Comparison of ENCODE assay signal across 8 cellular contexts in genomic region chr11:86202013-86202336, GRCh38. TPM values are rescaled to one million over a fixed set of nuclear protein-coding genes. Genes with fewer than 3 reads are reported as not detected.
A peak's percentile ranks its signal among the peaks of the same experiment; 100 is the strongest.
DNase-seq lines count a peak whose midpoint lies in the region; ATAC-seq, FAIRE-seq and TF ChIP-seq lines count a peak whose summit lies in the region.

No MANE protein-coding gene starts in this region.

- no peaks in the 10 kb centered on the region for H3K9me3 ChIP-seq in astrocyte (ENCODE audit: insufficient read depth, low read depth, low read length)
- H3K9me3 ChIP-seq in neural cell (ENCODE audit: low read length) = no peaks in the 10 kb centered on the region

- peak overlapping the region; percentile 39 for H3K9ac ChIP-seq in astrocyte (ENCODE audit: low read length)
- H3K9ac ChIP-seq in neural cell (ENCODE audit: low read length) = no peak overlapping the region

- H3K27me3 ChIP-seq in astrocyte (ENCODE audit: insufficient read depth, low read length) (no peaks in the 10 kb centered on the region), neural cell (ENCODE audit: insufficient read depth, low read depth, low read length) (no peaks in the 10 kb centered on the region)

- H3F3A ChIP-seq in neural cell (ENCODE audit: insufficient read depth, low read length, poor library complexity, severe bottlenecking) = no peaks in the 10 kb centered on the region

- no peak overlapping the region for H3K27ac ChIP-seq in astrocyte (ENCODE audit: low read depth, low read length)
- H3K27ac ChIP-seq in neural cell (ENCODE audit: low read length) = no peak overlapping the region

- H3K27me3 Mint-ChIP-seq in astrocyte (ENCODE audit: low read depth, unreplicated experiment) = peaks cover 2% of the 10 kb centered on the region

- H3K4me2 ChIP-seq in astrocyte (ENCODE audit: low read length) = peak overlapping the region; percentile 75
- no peak overlapping the region for H3K4me2 ChIP-seq in neural cell (ENCODE audit: low read length)

- H3K36me3 Mint-ChIP-seq in astrocyte (ENCODE audit: low read depth, unreplicated experiment) = peaks cover 3% of the 10 kb centered on the region

- H4K20me1 ChIP-seq in astrocyte (ENCODE audit: insufficient read depth, low read length) = no peaks in the 10 kb centered on the region
- no peaks in the 10 kb centered on the region for H4K20me1 ChIP-seq in neural cell (ENCODE audit: insufficient read depth)

- no peak for FAIRE-seq in astrocyte (lab: Jason Lieb, UNC)

- H3K9me3 Mint-ChIP-seq in astrocyte (ENCODE audit: unreplicated experiment) = peaks cover 3% of the 10 kb centered on the region

- TF ChIP-seq RAD21 in neural cell (conservative IDR thresholded peaks at IDR 0.05) = no peak

- peak overlapping the region; percentile 67 for H2AFZ ChIP-seq in astrocyte (ENCODE audit: low read depth, low read length)
- H2AFZ ChIP-seq in neural cell (ENCODE audit: low read depth, low read length) = no peak overlapping the region

- no peak for DNase-seq in astrocyte (ENCODE audit: low read depth)
- DNase-seq in dedifferentiated amniotic fluid mesenchymal stem cell (ENCODE audit: extremely low spot score) = no peak
- no peak for DNase-seq in nucleus accumbens (lab: John Stamatoyannopoulos, UW)
- DNase-seq in C1 segment of cervical spinal cord (lab: John Stamatoyannopoulos, UW) = no peak
- DNase-seq in NCI-H2171 treated with DMSO at 0.1 percent for 48 hours (lab: John Stamatoyannopoulos, UW) = no peak

- no peaks in the 10 kb centered on the region for H3K9me2 ChIP-seq in neural cell (ENCODE audit: insufficient read depth, low read length)

- no peak overlapping the region for H3K27ac Mint-ChIP-seq in astrocyte (ENCODE audit: unreplicated experiment)

- H3K4me1 ChIP-seq in astrocyte (ENCODE audit: insufficient read depth, low read length) = no peaks in the 10 kb centered on the region

- H3K4me3 ChIP-seq in astrocyte (ENCODE audit: insufficient read depth, low read depth, low read length) (peak overlapping the region; percentile 47), neural cell (ENCODE audit: low read length) (peak overlapping the region; percentile 14)

- TF ChIP-seq CTCF in astrocyte (IDR thresholded peaks at IDR 0.05; ENCODE audit: insufficient read depth, low read depth, low read length) = no peak
- TF ChIP-seq CTCF in neural cell (IDR thresholded peaks at IDR 0.05; ENCODE audit: poor library complexity, severe bottlenecking) = no peak

- H3K79me2 ChIP-seq in astrocyte (ENCODE audit: insufficient read depth, low read length) (no peaks in the 10 kb centered on the region), neural cell (replicated peaks; ENCODE audit: insufficient read depth, low read length) (no peaks in the 10 kb centered on the region)

- no peaks in the 10 kb centered on the region for H3K4me1 Mint-ChIP-seq in astrocyte (ENCODE audit: low read depth, unreplicated experiment)

- H3K4me3 Mint-ChIP-seq in astrocyte (ENCODE audit: unreplicated experiment) = no peak overlapping the region

- no peak for TF ChIP-seq EP300 in neural cell (conservative IDR thresholded peaks at IDR 0.05; ENCODE audit: poor library complexity, severe bottlenecking)

- H3K36me3 ChIP-seq in astrocyte (ENCODE audit: insufficient read depth, low read length) (no peaks in the 10 kb centered on the region), neural cell (ENCODE audit: insufficient read depth, low read length) (no peaks in the 10 kb centered on the region)

- ATAC-seq in GM19463 (IDR thresholded peaks at IDR 0.05; ENCODE audit: unreplicated experiment) = peak; percentile 27
- ATAC-seq in HG03342 (IDR thresholded peaks at IDR 0.05; ENCODE audit: unreplicated experiment) = peak; percentile 54

TF ChIP-seq in neural cell, 6 proteins besides CTCF, POLR2A, EP300 and RAD21:
- TF ChIP-seq REST (IDR thresholded peaks at IDR 0.05; ENCODE audit: borderline replicate concordance) = no peak

RNA-seq across cellular contexts. Expression of gene EED, which starts 42.6 kb away (rescaled TPM):
- total RNA-seq in astrocyte = 20.9 and 23.4 TPM in 2 replicates
- polyA plus RNA-seq in neural cell = 39.8 and 40.1 TPM in 2 replicates
- 46.3 and 55.2 TPM in 2 replicates for polyA minus RNA-seq in neural cell
